ENCODE assay signal across 8 cellular contexts in genomic region chr10:63521389-63522128, GRCh38. TPM values are rescaled to one million over a fixed set of nuclear protein-coding genes. Genes with fewer than 3 reads are reported as not detected.
DNase-seq lines count a peak whose midpoint lies in the region; ATAC-seq and TF ChIP-seq lines count a peak whose summit lies in the region.

Gene REEP3, plus strand, starts transcription at chr10:63521401. Its CDS starts 145 bp downstream, at chr10:63521546.

- 0 out of 2 replicates have a peak, but pooled peaks cover 5% of the 10 kb centered on the region for H4K20me1 ChIP-seq in PC-9 (ENCODE audit: insufficient read depth)

- H3K4me1 ChIP-seq in PC-9 (replicated peaks; ENCODE audit: insufficient read depth), result peaks cover 39% of the 10 kb centered on the region
- peaks cover 4 to 30% of the 10 kb centered on the region in 2 donors for H3K4me1 ChIP-seq in naive thymus-derived CD4-positive, alpha-beta T cell (ENCODE audit: control insufficient read depth in 2 of 2, insufficient read depth in 2 of 2, low read length in 2 of 2)

- CTCF ChIA-PET in PC-9 (lab: Charles Lee), result interaction anchor here (0.6 kb wide), 1 partner anchor 95 kb away, joined by 6 read pairs; no protein-coding TSS in a partner anchor
- CTCF ChIA-PET in naive thymus-derived CD4-positive, alpha-beta T cell (lab: Charles Lee), result no interaction called here

- H3K36me3 Mint-ChIP-seq in naive thymus-derived CD4-positive, alpha-beta T cell, result peaks cover 0 to 8% (median 0%) of the 10 kb centered on the region in 5 donors

- peak within 1 kb of the TSS; percentile 87 for H2AFZ ChIP-seq in PC-9

- peak within 1 kb of the TSS; percentile 81 for H3K4me2 ChIP-seq in PC-9

- TF ChIP-seq CTCF in PC-9 (conservative IDR thresholded peaks at IDR 0.05), result no peak

- H3K27me3 ChIP-seq in PC-9 (ENCODE audit: insufficient read depth, low read depth), result no peaks in the 10 kb centered on the region
- H3K27me3 ChIP-seq in naive thymus-derived CD4-positive, alpha-beta T cell (ENCODE audit: control insufficient read depth in 2 of 2, insufficient read depth in 2 of 2, low read length in 2 of 2), result no peaks in the 10 kb centered on the region

- POLR2A ChIA-PET in PC-9 (lab: Charles Lee; ENCODE audit: unreplicated experiment), result interaction anchor here (0.6 to 1.9 kb wide), 2 partner anchors 32 to 1647 kb away, joined by 3 to 13 read pairs; no protein-coding TSS in a partner anchor
- POLR2A ChIA-PET in naive thymus-derived CD4-positive, alpha-beta T cell (lab: Charles Lee), result interaction anchor here (0.7 to 1.6 kb wide), 15 partner anchors 9 to 388 kb away, joined by 3 to 13 read pairs (median 3); partner anchors contain the start of gene NRBF2

- no TSS peak for BruUV-seq in PC-9 (replicated peaks; lab: Mats Ljungman, UMichigan)

- intact Hi-C loops in PC-9 (cut with micrococcal nuclease; ENCODE audit: unreplicated experiment), result loop anchor here (1.0 to 5.0 kb wide), 4 partner anchors 32 to 255 kb away; no protein-coding TSS in a partner anchor
- intact Hi-C loops in naive thymus-derived CD4-positive, alpha-beta T cell (cut with micrococcal nuclease), result loop anchor here (1.0 to 10.0 kb wide), 18 partner anchors 9 to 887 kb away; partner anchors contain the start of genes EGR2 (in 2 of the 2), JMJD1C (in 2 of the 2) and NRBF2 (in 2 of the 2)

- H3K4me1 Mint-ChIP-seq in naive thymus-derived CD4-positive, alpha-beta T cell, result peaks cover 36 to 80% (median 68%) of the 10 kb centered on the region in 7 donors

- peaks cover 0 to 2% (median 0%) of the 10 kb centered on the region in 11 donors for H3K9me3 Mint-ChIP-seq in naive thymus-derived CD4-positive, alpha-beta T cell

- H3K36me3 ChIP-seq in PC-9 (ENCODE audit: low read depth), result no peaks in the 10 kb centered on the region
- H3K36me3 ChIP-seq in naive thymus-derived CD4-positive, alpha-beta T cell (ENCODE audit: control insufficient read depth in 2 of 3, insufficient read depth in 3 of 3, low read length in 3 of 3), result no peaks in the 10 kb centered on the region

- H3K27ac ChIP-seq in PC-9, result peak within 1 kb of the TSS; percentile 89
- H3K27ac ChIP-seq in naive thymus-derived CD4-positive, alpha-beta T cell (ENCODE audit: low read depth, low read length), result peak within 1 kb of the TSS; percentile 86

- H3K9me2 ChIP-seq in PC-9 (ENCODE audit: insufficient read depth), result no peaks in the 10 kb centered on the region

- no peaks in the 10 kb centered on the region; the same call in 1 of the 2 replicates for H3K9me3 ChIP-seq in PC-9 (ENCODE audit: insufficient read depth, low read depth)
- no peaks in the 10 kb centered on the region for H3K9me3 ChIP-seq in naive thymus-derived CD4-positive, alpha-beta T cell (ENCODE audit: control insufficient read depth in 2 of 3, low read length in 3 of 3)

- H3F3A ChIP-seq in PC-9 (ENCODE audit: insufficient read depth, low read depth), result peaks cover 23% of the 10 kb centered on the region

- H3K4me3 ChIP-seq in PC-9, result peak within 1 kb of the TSS; percentile 74
- peak within 1 kb of the TSS; percentile 83 for H3K4me3 ChIP-seq in naive thymus-derived CD4-positive, alpha-beta T cell (ENCODE audit: low read length)

- peak within 1 kb of the TSS; percentile 80 to 93 (median 90) for H3K4me3 Mint-ChIP-seq in naive thymus-derived CD4-positive, alpha-beta T cell

- H3K27ac Mint-ChIP-seq in naive thymus-derived CD4-positive, alpha-beta T cell, result peak within 1 kb of the TSS; percentile 81 to 95 (median 91)

- no peaks in the 10 kb centered on the region for H3K27me3 Mint-ChIP-seq in naive thymus-derived CD4-positive, alpha-beta T cell

- DNase-seq in COLO829 (ENCODE audit: low spot score), result peak; percentile 27
- peak; percentile 54 to 74 for DNase-seq in PC-9
- peak; percentile 21 to 27 for DNase-seq in activated T-helper 1 cell treated with anti-CD3 and anti-CD28 coated beads, Interleukin-2, amount 50 U/mL, for 16 hours (ENCODE audit: low read depth in 1 of 2, low spot score in 1 of 2)
- DNase-seq in fibroblast of gingiva (ENCODE audit: low read depth), result peak; percentile 77
- DNase-seq in naive thymus-derived CD4-positive, alpha-beta T cell, result peak; percentile 45 to 70 (median 61)
- peak; percentile 69 for DNase-seq in stimulated activated naive CD8-positive, alpha-beta T cell treated with anti-CD3 and anti-CD28 coated beads, Interleukin-15, Interleukin-2, amounts not matched to agents 100 U/mL and 50 U/mL, for 24 hours

- H3K79me2 ChIP-seq in PC-9 (ENCODE audit: low read depth), result peaks cover 92% of the 10 kb centered on the region

- ATAC-seq in GM19324 (IDR thresholded peaks at IDR 0.05; ENCODE audit: low FRiP score, unreplicated experiment), result peak; percentile 80
- peak; percentile 72 for ATAC-seq in HG03460 (IDR thresholded peaks at IDR 0.05; ENCODE audit: unreplicated experiment)
- peak; percentile 78 for ATAC-seq in naive thymus-derived CD4-positive, alpha-beta T cell
- ATAC-seq in stimulated activated naive CD8-positive, alpha-beta T cell treated with anti-CD3 and anti-CD28 coated beads, Interleukin-15, Interleukin-2, amounts not matched to agents 100 U/mL and 50 U/mL, for 24 hours, result peak; percentile 78

RNA-seq across cellular contexts. Expression of gene REEP3, which starts in this region (rescaled TPM):
- total RNA-seq in PC-9 (2021), result 42.3 and 56.4 TPM in 2 replicates
- total RNA-seq in naive thymus-derived CD4-positive, alpha-beta T cell, result 10 to 100 TPM in 2 of 5 experiments, 1 to 10 TPM in 3; 3.6 to 21.6 (median 9.0) TPM
- 1 to 10 TPM; 1.6 to 2.6 TPM for polyA plus RNA-seq in naive thymus-derived CD4-positive, alpha-beta T cell

Comparison
In these comparisons a context has a peak if more than half of its experiments do, and no peak if none do; other contexts are left out.
1. Peak in every context shown above with its lines: DNase-seq, ATAC-seq, H3K4me3 ChIP-seq and H3K27ac ChIP-seq.
2. DNase-seq: peak in every context shown above with its lines; median percentile 77 in fibroblast of gingiva; 69 in stimulated activated naive CD8-positive, alpha-beta T cell treated with anti-CD3 and anti-CD28 coated beads, Interleukin-15, Interleukin-2, amounts not matched to agents 100 U/mL and 50 U/mL, for 24 hours; 64 in PC-9; 61 in naive thymus-derived CD4-positive, alpha-beta T cell; 27 in COLO829; 24 in activated T-helper 1 cell treated with anti-CD3 and anti-CD28 coated beads, Interleukin-2, amount 50 U/mL, for 16 hours.